8 cellular contexts compared by ENCODE assay signal in the genomic region with DNA sequence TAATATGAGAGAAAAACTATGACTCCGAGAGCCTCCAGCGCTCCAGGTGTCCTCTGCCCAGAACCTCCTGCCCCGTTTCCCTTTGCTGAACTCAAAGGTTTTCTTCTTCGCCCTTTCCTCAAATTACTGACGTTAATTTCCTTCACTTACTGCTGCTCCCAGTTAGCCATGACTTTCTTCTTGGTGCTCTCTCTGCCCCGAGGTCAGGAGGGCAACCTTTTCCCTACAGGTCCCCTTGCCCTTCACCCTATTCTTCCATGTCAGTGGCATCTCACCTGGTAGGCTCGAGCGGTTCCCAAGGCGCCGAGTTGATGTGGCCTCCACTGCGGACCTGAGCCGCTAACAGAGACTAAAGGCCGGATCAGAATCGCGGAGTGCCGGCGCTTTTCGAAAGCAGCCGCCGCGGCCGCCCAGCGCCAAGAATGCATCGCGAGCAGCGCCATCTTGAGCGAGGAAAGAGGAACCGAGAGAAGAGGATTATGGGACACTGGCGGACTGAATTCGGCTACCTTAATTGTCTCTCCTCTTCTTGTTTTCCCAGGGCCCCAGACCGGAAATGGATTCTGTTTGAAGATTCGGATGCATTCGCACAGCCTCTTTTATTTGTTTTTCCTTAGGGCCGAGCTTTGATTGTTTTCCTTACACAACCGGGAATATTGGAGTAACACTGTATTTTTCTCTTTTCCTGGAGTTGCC. TPM values are rescaled to one million over a fixed set of nuclear protein-coding genes. Genes with fewer than 3 reads are reported as not detected.
DNase-seq lines count a peak whose midpoint lies in the region; ATAC-seq and TF ChIP-seq lines count a peak whose summit lies in the region.

A gene (minus strand): TSS at position 454 of the 696 bp plus-strand sequence. CDS start 11 bp downstream, at position 443.

- H4K20me1 ChIP-seq in IMR-90 (ENCODE audit: insufficient read depth, low read length) = no peaks in the 10 kb centered on the region

- H3K4me3 ChIP-seq in IMR-90 (ENCODE audit: insufficient read depth, low read depth, low read length) (peak within 1 kb of the TSS; percentile 74), esophagus muscularis mucosa (peak within 1 kb of the TSS; percentile 62 to 72 (median 67)), muscle layer of colon (ENCODE audit: low read depth in 1 of 2, low read length in 2 of 2) (peak within 1 kb of the TSS; percentile 47 to 64)

- H2BK15ac ChIP-seq in IMR-90 (ENCODE audit: low read depth, low read length) = no peak within 1 kb of the TSS

- H3K27ac Mint-ChIP-seq in activated T-cell treated with anti-CD3 and anti-CD28 coated beads, Interleukin-2, amount 50 U/mL, for 24 hours = peak within 1 kb of the TSS; percentile 93

- H4K91ac ChIP-seq in IMR-90 (ENCODE audit: insufficient read depth, low read depth, low read length) = peak within 1 kb of the TSS; percentile 38; the same call in 1 of the 2 replicates

- intact Hi-C loops in IMR-90 (cut with micrococcal nuclease) = loop anchor here (1.0 kb wide), 1 partner anchor 118 kb away; a partner anchor contains a TSS
- intact Hi-C loops in esophagus muscularis mucosa (cut with DNase I) = loop anchor here (10.0 kb wide), 2 partner anchors 119 to 541 kb away; a partner anchor contains a TSS

- H3K9ac ChIP-seq in IMR-90 (ENCODE audit: low read depth, low read length) (peak within 1 kb of the TSS; percentile 91), muscle layer of colon (ENCODE audit: low read length) (peak within 1 kb of the TSS; percentile 66)

- dilution Hi-C loops in IMR-90 (cut with HindIII; ENCODE audit: low sequenced_read_pairs, unreplicated experiment) = no loop called here

- peak within 1 kb of the TSS; percentile 62 for H3K56ac ChIP-seq in IMR-90 (ENCODE audit: extremely low read depth, insufficient read depth, low read length)

- in situ Hi-C loops in IMR-90 (cut with MboI; ENCODE audit: low sequenced_read_pairs) = loop anchor here (10.0 kb wide), 1 partner anchor 59 kb away; no protein-coding TSS in a partner anchor

- peak within 1 kb of the TSS; percentile 87 to 100 for H4K8ac ChIP-seq in IMR-90 (ENCODE audit: low read depth in 2 of 2, low read length in 2 of 2)

- H3K9me3 ChIP-seq in IMR-90 (ENCODE audit: control insufficient read depth, insufficient read depth, low read length) (no peaks in the 10 kb centered on the region), esophagus muscularis mucosa (no peaks in the 10 kb centered on the region), muscle layer of colon (ENCODE audit: low read length) (no peaks in the 10 kb centered on the region)

- TF ChIP-seq POLR2A in IMR-90 (IDR thresholded peaks at IDR 0.05; ENCODE audit: low read depth, low read length) = no peak
- no peak for TF ChIP-seq POLR2A in esophagus muscularis mucosa (IDR thresholded peaks at IDR 0.05; ENCODE audit: low read depth)

- H3K27me3 ChIP-seq in IMR-90 (ENCODE audit: control insufficient read depth, insufficient read depth, low read length) = no peaks in the 10 kb centered on the region
- H3K27me3 ChIP-seq in esophagus muscularis mucosa = no peaks in the 10 kb centered on the region
- H3K27me3 ChIP-seq in muscle layer of colon (ENCODE audit: control insufficient read depth in 1 of 2, insufficient read depth in 2 of 2, low read length in 2 of 2) = no peaks in the 10 kb centered on the region

- ATAC-seq in GM21447 (IDR thresholded peaks at IDR 0.05; ENCODE audit: unreplicated experiment) (peak; percentile 94), IMR-90 (ENCODE audit: low read depth) (peak; percentile 98)

- peaks cover 20% of the 10 kb centered on the region for H3K27me3 Mint-ChIP-seq in activated T-cell treated with anti-CD3 and anti-CD28 coated beads, Interleukin-2, amount 50 U/mL, for 24 hours

- WGBS in IMR-90 (ENCODE audit: extremely low coverage in 2 of 2, insufficient read length in 1 of 2), 2 experiments = 23% methylated on average over 14 of the region's 35 CpGs; no CpG with 5 or more reads in 1 of the 2 experiments
- 36% methylated on average over 35 of the region's 35 CpGs for WGBS in esophagus muscularis mucosa

- H3K36me3 ChIP-seq in IMR-90 (ENCODE audit: control insufficient read depth, insufficient read depth, low read length) (no peaks in the 10 kb centered on the region), esophagus muscularis mucosa (no peaks in the 10 kb centered on the region), muscle layer of colon (ENCODE audit: insufficient read depth, low read length) (no peaks in the 10 kb centered on the region)

- H3K9me3 Mint-ChIP-seq in activated T-cell treated with anti-CD3 and anti-CD28 coated beads, Interleukin-2, amount 50 U/mL, for 24 hours = no peaks in the 10 kb centered on the region

- peaks cover 53% of the 10 kb centered on the region for H3K4me1 Mint-ChIP-seq in activated T-cell treated with anti-CD3 and anti-CD28 coated beads, Interleukin-2, amount 50 U/mL, for 24 hours (ENCODE audit: low read depth)

- H3K36me3 Mint-ChIP-seq in activated T-cell treated with anti-CD3 and anti-CD28 coated beads, Interleukin-2, amount 50 U/mL, for 24 hours (ENCODE audit: low read depth) = peaks cover 10% of the 10 kb centered on the region

- TF ChIP-seq CTCF in IMR-90 (conservative IDR thresholded peaks at IDR 0.05; ENCODE audit: low read depth, low read length) (peak; percentile 19; the same call in 1 of the 2 replicates), esophagus muscularis mucosa (IDR thresholded peaks at IDR 0.05) (peak in 1 of 3 experiments; percentile 25)

- peak within 1 kb of the TSS; percentile 94 for H2AFZ ChIP-seq in IMR-90 (replicated peaks; ENCODE audit: low read length, poor library complexity)

- H2AK5ac ChIP-seq in IMR-90 (ENCODE audit: low read depth, low read length) = no peak within 1 kb of the TSS

- H3K4me1 ChIP-seq in IMR-90 (ENCODE audit: control insufficient read depth, insufficient read depth, low read length) (no peaks in the 10 kb centered on the region), esophagus muscularis mucosa (peaks cover 0 to 30% (median 18%) of the 10 kb centered on the region in 4 donors), muscle layer of colon (ENCODE audit: insufficient read depth, low read length) (peaks cover 7% of the 10 kb centered on the region)

- POLR2A ChIA-PET in IMR-90 (lab: Charles Lee; ENCODE audit: unreplicated experiment) = no interaction called here

- CTCF ChIA-PET in IMR-90 (lab: Yijun Ruan, JAX) = no interaction called here

- H3K4ac ChIP-seq in IMR-90 (ENCODE audit: low read depth, low read length) = peak within 1 kb of the TSS; percentile 68

- peak within 1 kb of the TSS; percentile 93 for H4K5ac ChIP-seq in IMR-90 (ENCODE audit: low read depth, low read length)

- H3K4me3 Mint-ChIP-seq in activated T-cell treated with anti-CD3 and anti-CD28 coated beads, Interleukin-2, amount 50 U/mL, for 24 hours = peak within 1 kb of the TSS; percentile 89

- peak within 1 kb of the TSS; percentile 69 for H3K18ac ChIP-seq in IMR-90 (ENCODE audit: low read depth, low read length)

- no peak within 1 kb of the TSS for H3K14ac ChIP-seq in IMR-90 (replicated peaks; ENCODE audit: low read depth, low read length)

- TF ChIP-seq EP300 in esophagus muscularis mucosa (IDR thresholded peaks at IDR 0.05) = no peak

- DNase-seq in DMS 273 (lab: John Stamatoyannopoulos, UW; ENCODE audit: unreplicated experiment) (peak; percentile 90), IMR-90 (peak; percentile 67), OCI-M1 (lab: John Stamatoyannopoulos, UW) (peak; percentile 85), esophagus muscularis mucosa (ENCODE audit: extremely low spot score) (no peak)
- peak; percentile 70 for DNase-seq in activated T-cell treated with anti-CD3 and anti-CD28 coated beads, Interleukin-2, amount 50 U/mL, for 24 hours
- DNase-seq in stimulated activated CD8-positive, alpha-beta memory T cell treated with anti-CD3 and anti-CD28 coated beads, Interleukin-7, amount 100 ng/mL, for 1 hour (ENCODE audit: low read depth in 2 of 2) = peak; percentile 18 to 22

- H3K79me1 ChIP-seq in IMR-90 (ENCODE audit: low read depth in 1 of 2, low read length in 2 of 2) = no peaks in the 10 kb centered on the region

- peak within 1 kb of the TSS; percentile 84 for H3K4me2 ChIP-seq in IMR-90 (ENCODE audit: low read depth, low read length)

- no peak within 1 kb of the TSS for H2AK9ac ChIP-seq in IMR-90 (replicated peaks; ENCODE audit: low read depth, low read length, poor library complexity)

- no peaks in the 10 kb centered on the region for H3K9me1 ChIP-seq in IMR-90 (ENCODE audit: insufficient read depth, low read length)

- 0 out of 2 replicates have a peak within 1 kb of the TSS, but pooled peaks have one; percentile 23 for H2BK120ac ChIP-seq in IMR-90 (ENCODE audit: low read depth, low read length)

- no TSS peak for BruUV-seq in IMR-90 (replicated peaks; lab: Mats Ljungman, UMichigan)

- H2BK5ac ChIP-seq in IMR-90 (ENCODE audit: low read depth, low read length, poor library complexity, severe bottlenecking) = peak within 1 kb of the TSS; percentile 57

- H3K27ac ChIP-seq in IMR-90 (ENCODE audit: insufficient read depth, low read length) (peak within 1 kb of the TSS; percentile 81), esophagus muscularis mucosa (replicated peaks in 1 of 4) (peak within 1 kb of the TSS; percentile 78 to 84 (median 82)), muscle layer of colon (ENCODE audit: low read depth, low read length) (peak within 1 kb of the TSS; percentile 54)

- no peak within 1 kb of the TSS for H2BK20ac ChIP-seq in IMR-90 (ENCODE audit: low read depth, low read length)

- peak within 1 kb of the TSS; percentile 48; the same call in 1 of the 2 replicates for H3K23ac ChIP-seq in IMR-90 (ENCODE audit: low read depth, low read length)

- no peak for TF ChIP-seq RAD21 in IMR-90 (IDR thresholded peaks at IDR 0.05; ENCODE audit: low read length)

TF ChIP-seq in IMR-90, 13 proteins besides CTCF, POLR2A, EP300 and RAD21:
- TF ChIP-seq CEBPB (IDR thresholded peaks at IDR 0.05; ENCODE audit: low read depth, low read length) = no peak
- TF ChIP-seq RFX5 (IDR thresholded peaks at IDR 0.05; ENCODE audit: low read depth, low read length) = no peak
- no peak for TF ChIP-seq MAFK (IDR thresholded peaks at IDR 0.05; ENCODE audit: low read depth, low read length)
- TF ChIP-seq NFE2L2 (IDR thresholded peaks at IDR 0.05; ENCODE audit: low read depth, low read length) = no peak
- TF ChIP-seq BHLHE40 (IDR thresholded peaks at IDR 0.05; ENCODE audit: low read depth, low read length) = no peak
- TF ChIP-seq MAZ (IDR thresholded peaks at IDR 0.05; ENCODE audit: borderline replicate concordance, low read depth, low read length) = no peak
- no peak for TF ChIP-seq SMC3 (IDR thresholded peaks at IDR 0.05; ENCODE audit: low read depth, low read length)
- no peak for TF ChIP-seq FOS (IDR thresholded peaks at IDR 0.05; ENCODE audit: low read depth, low read length)
- TF ChIP-seq MXI1 (IDR thresholded peaks at IDR 0.05; ENCODE audit: borderline replicate concordance, low read depth, low read length) = no peak

RNA-seq across cellular contexts. Expression of the gene that starts here (rescaled TPM):
- total RNA-seq in IMR-90 (2012; rRNA removed) = 15.8 and 17.5 TPM in 2 replicates
- 7.8 and 9.3 TPM in 2 replicates for polyA plus RNA-seq in IMR-90 (2012; rRNA removed)
- polyA plus RNA-seq in IMR-90 (2012; cell fraction: cytosol; rRNA removed) = 2.5 and 5.9 TPM in 2 replicates
- 8.5 and 17.5 TPM in 2 replicates for polyA plus RNA-seq in IMR-90 (2012; cell fraction: nucleus; rRNA removed; ENCODE audit: low replicate concordance)
- total RNA-seq in esophagus muscularis mucosa = 10 to 100 TPM; 32.3 to 46.9 (median 37.5) TPM
